In the genomic region with DNA sequence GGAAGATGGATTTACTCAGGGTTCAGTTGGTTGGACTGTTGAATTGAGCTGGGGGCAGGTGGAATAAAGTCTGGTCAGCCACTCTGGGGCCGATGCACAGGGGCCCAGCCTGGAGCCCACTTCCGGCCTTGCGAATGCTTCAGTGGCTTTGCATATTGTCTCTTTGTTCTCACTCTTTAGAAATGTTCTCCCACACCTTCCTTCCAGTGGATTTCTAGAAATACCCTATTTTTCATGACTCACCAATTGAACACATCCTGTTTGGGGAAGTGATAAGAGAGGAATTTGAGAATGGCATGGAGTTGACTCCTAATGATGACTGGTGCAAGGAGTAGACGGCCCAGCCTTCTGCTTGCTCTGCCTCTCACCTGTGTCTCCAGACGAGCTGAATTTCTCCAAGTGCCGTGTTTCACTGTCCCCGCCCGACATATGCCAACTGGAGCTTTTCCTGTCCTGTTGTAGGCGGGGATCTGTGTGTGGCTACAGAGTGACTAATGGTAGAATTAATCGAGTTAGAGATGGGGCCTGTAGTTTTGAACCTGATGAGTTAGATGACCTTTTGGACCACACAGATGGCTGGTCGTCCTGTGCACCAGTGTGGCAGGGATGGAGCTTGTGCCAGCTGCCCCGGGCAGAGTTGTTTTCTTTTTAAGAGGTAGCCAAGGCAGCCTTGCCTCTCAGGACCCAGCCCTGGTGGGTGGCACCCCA, we compare ENCODE assay signal across 9 cellular contexts. TPM values are rescaled to one million over a fixed set of nuclear protein-coding genes. Genes with fewer than 3 reads are reported as not detected.
DNase-seq lines count a peak whose midpoint lies in the region; ATAC-seq, FAIRE-seq and TF ChIP-seq lines count a peak whose summit lies in the region.
"Had no signal": no experiment of that assay in that cellular context is flagged by ENCODE, and none has a peak within 500 bp of the region (broad histone marks: within the 10 kb centered on the region; RNA-seq: fewer than 3 reads in every experiment).

No MANE protein-coding gene starts in this region.

- H3K36me3 Mint-ChIP-seq in activated T-cell treated with anti-CD3 and anti-CD28 coated beads, Interleukin-2, amount 50 U/mL, for 24 hours (ENCODE audit: low read depth), result no peaks in the 10 kb centered on the region

- peaks cover 75 to 94% of the 10 kb centered on the region in 2 donors for H3K4me1 ChIP-seq in thoracic aorta (ENCODE audit: control insufficient read depth in 1 of 2, low read depth in 2 of 2)

- no peak overlapping the region for H3K4me3 Mint-ChIP-seq in activated T-cell treated with anti-CD3 and anti-CD28 coated beads, Interleukin-2, amount 50 U/mL, for 24 hours

- in situ Hi-C loops in astrocyte of the spinal cord (cut with HindIII; ENCODE audit: low sequenced_read_pairs), result no loop called here

- peak overlapping the region; percentile 95 to 96 for H3K27ac ChIP-seq in thoracic aorta

- no peaks in the 10 kb centered on the region for H3K9me3 ChIP-seq in thoracic aorta

- peaks cover 31% of the 10 kb centered on the region for H3K27me3 Mint-ChIP-seq in activated T-cell treated with anti-CD3 and anti-CD28 coated beads, Interleukin-2, amount 50 U/mL, for 24 hours

- peak; percentile 36 for DNase-seq in HuH-7 (ENCODE audit: low spot score)
- peak; percentile 89 for DNase-seq in astrocyte of the spinal cord (ENCODE audit: low read depth, low spot score)
- DNase-seq in kidney glomerular epithelial cell (lab: John Stamatoyannopoulos, UW), result peak; percentile 99
- DNase-seq in thoracic aorta (ENCODE audit: low spot score), result no peak
- DNase-seq in GOT3 (lab: John Stamatoyannopoulos, UW), result no peak
- no peak for DNase-seq in activated T-cell treated with anti-CD3 and anti-CD28 coated beads, Interleukin-2, amount 50 U/mL, for 24 hours
- DNase-seq in frontal cortex (ENCODE audit: low spot score in 2 of 2), result no peak
- no peak for DNase-seq in NCI-H748 treated with DMSO at 0.1 percent for 48 hours (lab: John Stamatoyannopoulos, UW)
- DNase-seq: stimulated activated CD4-positive, alpha-beta T cell treated with anti-CD3 and anti-CD28 coated beads, Interleukin-1b, Interleukin-23, amount 100 ng/mL, for 48 hours had no signal

- H3K27me3 ChIP-seq in thoracic aorta (replicated peaks; ENCODE audit: insufficient read depth), result no peaks in the 10 kb centered on the region

- H3K36me3 ChIP-seq in thoracic aorta, result no peaks in the 10 kb centered on the region

- H3K4me1 Mint-ChIP-seq in activated T-cell treated with anti-CD3 and anti-CD28 coated beads, Interleukin-2, amount 50 U/mL, for 24 hours (ENCODE audit: low read depth), result peaks cover 4% of the 10 kb centered on the region

- FAIRE-seq in frontal cortex (lab: Jason Lieb, UNC), result no peak

- H3K4me3 ChIP-seq in astrocyte of the spinal cord (ENCODE audit: low read depth, low read length), result no peak overlapping the region
- H3K4me3 ChIP-seq in thoracic aorta, result peak overlapping the region; percentile 25

- ATAC-seq in thoracic aorta (ENCODE audit: insufficient number of reproducible peaks, low FRiP score, low read depth), result peak; percentile 57

- H3K27ac Mint-ChIP-seq in activated T-cell treated with anti-CD3 and anti-CD28 coated beads, Interleukin-2, amount 50 U/mL, for 24 hours, result no peak overlapping the region

- no peaks in the 10 kb centered on the region for H3K9me3 Mint-ChIP-seq in activated T-cell treated with anti-CD3 and anti-CD28 coated beads, Interleukin-2, amount 50 U/mL, for 24 hours

- TF ChIP-seq CTCF in astrocyte of the spinal cord (IDR thresholded peaks at IDR 0.05; ENCODE audit: low read depth, low read length), result no peak
- TF ChIP-seq CTCF in thoracic aorta (IDR thresholded peaks at IDR 0.05), result no peak

RNA-seq across cellular contexts. Expression of gene ASAP2, which starts 28.2 kb away (rescaled TPM):
- total RNA-seq in thoracic aorta, result 100 to 1,000 TPM in 1 of 2 donors, 10 to 100 TPM in 1; 58.1 to 102 TPM
- 32.2 TPM for total RNA-seq in frontal cortex

Comparison
In these comparisons a context has a peak if more than half of its experiments do, and no peak if none do; other contexts are left out.
1. DNase-seq: peak in HuH-7 (single experiment), astrocyte of the spinal cord (single experiment) and kidney glomerular epithelial cell (single experiment); none in thoracic aorta (single experiment), GOT3 (single experiment), activated T-cell treated with anti-CD3 and anti-CD28 coated beads, Interleukin-2, amount 50 U/mL, for 24 hours (single experiment), frontal cortex (0 of 2) and NCI-H748 treated with DMSO at 0.1 percent for 48 hours (single experiment).